1 cellular context compared by ENCODE assay signal in the genomic region with DNA sequence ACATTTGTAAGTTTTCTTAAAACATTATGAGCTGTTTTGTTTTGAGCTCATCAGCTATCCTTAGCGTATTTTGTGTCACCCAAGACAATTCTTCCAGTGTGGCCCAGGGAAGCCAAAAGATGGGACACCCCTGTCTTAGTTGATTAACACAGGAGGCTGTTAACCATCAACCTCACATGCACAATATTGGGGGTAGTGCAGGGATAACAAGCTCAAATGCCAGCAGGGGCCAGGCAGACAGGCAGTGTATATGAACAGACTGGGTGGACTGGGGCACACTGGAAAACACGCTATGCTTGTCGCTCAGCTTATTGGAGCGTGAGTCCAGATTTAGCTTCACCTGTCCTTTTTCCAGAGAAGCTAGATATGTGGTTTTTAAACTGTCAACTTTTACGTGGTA.
TF ChIP-seq lines count a peak whose summit lies in the region.

No MANE protein-coding gene starts in this region.

TF ChIP-seq in GM12878, 131 proteins besides CTCF, POLR2A, EP300 and RAD21:
- TF ChIP-seq POLR2AphosphoS5 (IDR thresholded peaks at IDR 0.05; ENCODE audit: low read length), result 0 out of 2 replicates have a peak, but pooled peaks have one; percentile 33
- TF ChIP-seq, protein P1, sequence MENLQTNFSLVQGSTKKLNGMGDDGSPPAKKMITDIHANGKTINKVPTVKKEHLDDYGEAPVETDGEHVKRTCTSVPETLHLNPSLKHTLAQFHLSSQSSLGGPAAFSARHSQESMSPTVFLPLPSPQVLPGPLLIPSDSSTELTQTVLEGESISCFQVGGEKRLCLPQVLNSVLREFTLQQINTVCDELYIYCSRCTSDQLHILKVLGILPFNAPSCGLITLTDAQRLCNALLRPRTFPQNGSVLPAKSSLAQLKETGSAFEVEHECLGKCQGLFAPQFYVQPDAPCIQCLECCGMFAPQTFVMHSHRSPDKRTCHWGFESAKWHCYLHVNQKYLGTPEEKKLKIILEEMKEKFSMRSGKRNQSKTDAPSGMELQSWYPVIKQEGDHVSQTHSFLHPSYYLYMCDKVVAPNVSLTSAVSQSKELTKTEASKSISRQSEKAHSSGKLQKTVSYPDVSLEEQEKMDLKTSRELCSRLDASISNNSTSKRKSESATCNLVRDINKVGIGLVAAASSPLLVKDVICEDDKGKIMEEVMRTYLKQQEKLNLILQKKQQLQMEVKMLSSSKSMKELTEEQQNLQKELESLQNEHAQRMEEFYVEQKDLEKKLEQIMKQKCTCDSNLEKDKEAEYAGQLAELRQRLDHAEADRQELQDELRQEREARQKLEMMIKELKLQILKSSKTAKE (IDR thresholded peaks at IDR 0.05; ENCODE audit: low read depth, poor library complexity, severe bottlenecking), result no peak
